8 cellular contexts compared by ENCODE assay signal in the genomic region with DNA sequence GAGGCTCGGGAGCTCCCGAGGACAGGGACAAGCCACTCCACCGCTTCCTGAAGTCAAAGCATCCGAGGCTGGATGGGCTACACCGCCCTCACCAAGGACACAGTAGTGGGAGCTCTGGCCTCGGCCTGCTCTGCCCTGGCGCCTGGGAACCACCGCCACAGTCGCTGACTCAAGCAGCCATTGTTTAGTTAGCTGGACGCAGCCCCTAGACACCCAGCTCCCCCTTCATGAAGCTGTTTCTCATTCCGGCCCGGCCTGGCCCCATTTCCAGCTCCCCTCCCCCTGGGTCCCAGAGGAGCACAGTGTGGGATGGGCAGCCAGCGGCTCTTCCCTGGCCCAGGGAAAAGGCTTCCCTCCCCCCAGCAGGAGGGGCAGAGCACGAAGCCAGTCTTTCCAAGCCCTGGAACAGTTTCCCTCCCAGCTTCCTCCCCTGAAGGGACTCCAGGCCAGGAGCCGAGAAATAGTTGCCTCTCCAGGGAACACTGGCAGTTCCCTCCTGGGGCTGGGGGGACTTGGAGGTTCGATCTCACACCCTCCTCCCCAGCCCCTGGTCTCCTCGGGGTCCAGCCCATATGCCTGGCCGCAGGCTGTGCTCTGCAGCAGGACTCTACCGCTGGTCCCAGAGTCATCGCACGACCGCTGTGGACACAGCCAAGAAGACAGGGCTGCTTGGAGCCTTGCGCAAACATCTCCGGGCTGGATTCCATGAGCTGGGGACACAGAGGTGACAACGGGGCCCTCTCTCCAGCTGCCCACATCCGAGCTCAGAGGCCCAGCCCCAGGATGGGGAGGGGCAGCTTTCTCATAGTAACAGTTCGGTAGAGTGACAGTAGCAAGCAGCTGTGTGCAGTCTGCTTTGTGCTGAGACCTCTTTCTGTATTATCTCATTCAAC. TPM values are rescaled to one million over a fixed set of nuclear protein-coding genes. Genes with fewer than 3 reads are reported as not detected.
DNase-seq lines count a peak whose midpoint lies in the region; ATAC-seq, FAIRE-seq and TF ChIP-seq lines count a peak whose summit lies in the region.

No MANE protein-coding gene starts in this region.

- FAIRE-seq in frontal cortex (lab: Jason Lieb, UNC), result no peak

- DNase-seq in GOT3 (lab: John Stamatoyannopoulos, UW) (peak; percentile 66), frontal cortex (ENCODE audit: low spot score in 2 of 2) (peak; percentile 81 to 84), osteoblast (ENCODE audit: insufficient read length, low spot score, missing footprints) (peak; percentile 99), NCI-H2107 (lab: John Stamatoyannopoulos, UW) (no peak), RPMI8226 (no peak)

- peak overlapping the region; percentile 25 for H2AFZ ChIP-seq in osteoblast (ENCODE audit: low read length)

- peak overlapping the region; percentile 96 for H3K27ac ChIP-seq in osteoblast (ENCODE audit: low read depth, low read length)

- ATAC-seq in SK-N-SH treated with all-trans-retinoic acid at 6 μM for 48 hours, result peak; percentile 68
- ATAC-seq in GM21367 (IDR thresholded peaks at IDR 0.05; ENCODE audit: unreplicated experiment), result no peak
- ATAC-seq in HG02870 (IDR thresholded peaks at IDR 0.05; ENCODE audit: unreplicated experiment), result no peak

- H3K79me2 ChIP-seq in osteoblast (ENCODE audit: insufficient read depth, low read length), result peaks cover 88% of the 10 kb centered on the region

- H3K36me3 ChIP-seq in osteoblast (ENCODE audit: insufficient read depth, low read length), result no peaks in the 10 kb centered on the region

- H3K9me3 ChIP-seq in osteoblast (ENCODE audit: low read depth, low read length), result no peaks in the 10 kb centered on the region

- peaks cover 80% of the 10 kb centered on the region for H3K4me1 ChIP-seq in osteoblast (ENCODE audit: insufficient read depth, low read length)

- H4K20me1 ChIP-seq in osteoblast (ENCODE audit: insufficient read depth, low read length), result peaks cover 28% of the 10 kb centered on the region

- H3K4me3 ChIP-seq in osteoblast (ENCODE audit: insufficient read depth, low read length), result peak overlapping the region; percentile 43

- H3K4me2 ChIP-seq in osteoblast (ENCODE audit: insufficient read depth, low read length), result peak overlapping the region; percentile 68

- no peaks in the 10 kb centered on the region for H3K27me3 ChIP-seq in osteoblast (ENCODE audit: insufficient read depth, low read length)

- no peak for TF ChIP-seq CTCF in osteoblast (IDR thresholded peaks at IDR 0.05; ENCODE audit: extremely low read depth, low read depth, low read length)

TF ChIP-seq in SK-N-SH treated with all-trans-retinoic acid at 6 μM for 48 hours, 23 proteins besides CTCF, POLR2A, EP300 and RAD21:
- TF ChIP-seq BACH2 (CRISPR knock-in tag; IDR thresholded peaks at IDR 0.05; ENCODE audit: borderline replicate concordance) (no peak), ZFP3 (CRISPR knock-in tag; IDR thresholded peaks at IDR 0.05) (0 out of 2 replicates have a peak, but pooled peaks have one; percentile 49)

RNA-seq across cellular contexts. Expression of gene PLXND1, which starts 10.0 kb away (rescaled TPM):
- total RNA-seq in frontal cortex (16.7 TPM), osteoblast (126 and 134 TPM in 2 replicates)

RNA-seq across cellular contexts. Expression of gene H1-8, which starts 53.5 kb away (rescaled TPM):
- total RNA-seq in frontal cortex (not detected), osteoblast (not detected in 2 replicates)

Comparison
In these comparisons a context has a peak if more than half of its experiments do, and no peak if none do; other contexts are left out.
1. DNase-seq: peak in GOT3 (single experiment), frontal cortex (2 of 2) and osteoblast (single experiment); none in NCI-H2107 (single experiment) and RPMI8226 (single experiment).